In genomic region chr14:92473261-92473946, GRCh38 we compare ENCODE assay signal across 10 cellular contexts. TPM values are rescaled to one million over a fixed set of nuclear protein-coding genes. Genes with fewer than 3 reads are reported as not detected.
DNase-seq lines count a peak whose midpoint lies in the region; ATAC-seq and TF ChIP-seq lines count a peak whose summit lies in the region.
"Had no signal": no experiment of that assay in that cellular context is flagged by ENCODE, and none has a peak within 500 bp of the region (broad histone marks: within the 10 kb centered on the region; RNA-seq: fewer than 3 reads in every experiment).

No MANE protein-coding gene starts in this region.

- H3K36me3 ChIP-seq in BLaER1 treated with 17β-estradiol and CSF1 and Interleukin-3, amounts not matched to agents 10 nM and 100 nM: no peaks in the 10 kb centered on the region
- no peaks in the 10 kb centered on the region for H3K36me3 ChIP-seq in gastroesophageal sphincter

- H3K27me3 Mint-ChIP-seq in activated T-cell treated with anti-CD3 and anti-CD28 coated beads, Interleukin-2, amount 50 U/mL, for 24 hours: no peaks in the 10 kb centered on the region

- TF ChIP-seq POLR2A in gastroesophageal sphincter (IDR thresholded peaks at IDR 0.05): no peak

- no peak overlapping the region for H3K4me3 ChIP-seq in BLaER1 treated with 17β-estradiol and CSF1 and Interleukin-3, amounts not matched to agents 10 nM and 100 nM
- no peak overlapping the region for H3K4me3 ChIP-seq in gastroesophageal sphincter

- H3K27ac ChIP-seq in BLaER1 treated with 17β-estradiol and CSF1 and Interleukin-3, amounts not matched to agents 10 nM and 100 nM: peak overlapping the region in 6 of 11 experiments; percentile 1 to 38 (median 32); a peak in 9 of 22 replicates
- peak overlapping the region in 3 of 4 donors; percentile 29 to 69 (median 62) for H3K27ac ChIP-seq in gastroesophageal sphincter

- no peaks in the 10 kb centered on the region for H3K36me3 Mint-ChIP-seq in activated T-cell treated with anti-CD3 and anti-CD28 coated beads, Interleukin-2, amount 50 U/mL, for 24 hours (ENCODE audit: low read depth)
- H3K36me3 Mint-ChIP-seq: activated naive CD4-positive, alpha-beta T cell treated with anti-CD3 and anti-CD28 coated beads, Interleukin-2, amount 50 U/mL, for 72 hours; CD8-positive, alpha-beta T cell had no signal

- H3K9ac ChIP-seq in BLaER1 treated with 17β-estradiol and CSF1 and Interleukin-3, amounts not matched to agents 10 nM and 100 nM: no peak overlapping the region

- H3K27ac Mint-ChIP-seq in activated T-cell treated with anti-CD3 and anti-CD28 coated beads, Interleukin-2, amount 50 U/mL, for 24 hours: no peak overlapping the region
- H3K27ac Mint-ChIP-seq: activated naive CD4-positive, alpha-beta T cell treated with anti-CD3 and anti-CD28 coated beads, Interleukin-2, amount 50 U/mL, for 72 hours; CD8-positive, alpha-beta T cell had no signal

- no peaks in the 10 kb centered on the region for H3K27me3 ChIP-seq in BLaER1 treated with 17β-estradiol and CSF1 and Interleukin-3, amounts not matched to agents 10 nM and 100 nM
- no peaks in the 10 kb centered on the region for H3K27me3 ChIP-seq in gastroesophageal sphincter

- TF ChIP-seq CTCF in gastroesophageal sphincter (IDR thresholded peaks at IDR 0.05): no peak

- H4K20me1 ChIP-seq in BLaER1 treated with 17β-estradiol and CSF1 and Interleukin-3, amounts not matched to agents 10 nM and 100 nM: no peaks in the 10 kb centered on the region

- H3K4me2 ChIP-seq in BLaER1 treated with 17β-estradiol and CSF1 and Interleukin-3, amounts not matched to agents 10 nM and 100 nM: peak overlapping the region; percentile 22 to 76 (median 52); a peak in 21 of 22 replicates

- H3K4me1 Mint-ChIP-seq in activated T-cell treated with anti-CD3 and anti-CD28 coated beads, Interleukin-2, amount 50 U/mL, for 24 hours (ENCODE audit: low read depth): peaks cover 13% of the 10 kb centered on the region

- peak; percentile 58 for DNase-seq in T1000 (lab: John Stamatoyannopoulos, UW)
- peak; percentile 37 for DNase-seq in renal cortical epithelial cell (ENCODE audit: low read depth)
- no peak for DNase-seq in DMS53 (lab: John Stamatoyannopoulos, UW)
- DNase-seq in NCI-H748 (lab: John Stamatoyannopoulos, UW; ENCODE audit: unreplicated experiment): no peak
- DNase-seq in hippocampal formation (lab: John Stamatoyannopoulos, UW): no peak
- no peak for DNase-seq in activated T-cell treated with anti-CD3 and anti-CD28 coated beads, Interleukin-2, amount 50 U/mL, for 24 hours

- TF ChIP-seq EP300 in gastroesophageal sphincter (IDR thresholded peaks at IDR 0.05): no peak

- no peaks in the 10 kb centered on the region for H3K9me3 Mint-ChIP-seq in activated T-cell treated with anti-CD3 and anti-CD28 coated beads, Interleukin-2, amount 50 U/mL, for 24 hours

- no peak overlapping the region for H3K4me3 Mint-ChIP-seq in activated T-cell treated with anti-CD3 and anti-CD28 coated beads, Interleukin-2, amount 50 U/mL, for 24 hours
- H3K4me3 Mint-ChIP-seq: CD8-positive, alpha-beta T cell had no signal

- H3K4me1 ChIP-seq in BLaER1 treated with 17β-estradiol and CSF1 and Interleukin-3, amounts not matched to agents 10 nM and 100 nM: peaks cover 7 to 28% (median 19%) of the 10 kb centered on the region in 10 experiments
- peaks cover 0 to 6% (median 6%) of the 10 kb centered on the region in 3 donors for H3K4me1 ChIP-seq in gastroesophageal sphincter

- WGBS in gastroesophageal sphincter (ENCODE audit: low coverage in 1 of 2), 2 donors: 61 to 72% methylated on average over 5 to 6 of the region's 8 CpGs

- peaks cover 0 to 11% (median 9%) of the 10 kb centered on the region in 11 experiments; a peak in 11 of 22 replicates for H3K9me3 ChIP-seq in BLaER1 treated with 17β-estradiol and CSF1 and Interleukin-3, amounts not matched to agents 10 nM and 100 nM (replicated peaks in 1 of 11)
- peaks cover 0 to 9% (median 0%) of the 10 kb centered on the region in 3 donors for H3K9me3 ChIP-seq in gastroesophageal sphincter

- ATAC-seq in gastroesophageal sphincter: peak; percentile 85
- ATAC-seq: CD8-positive, alpha-beta T cell had no signal

RNA-seq across cellular contexts. Expression of gene RIN3, which starts 40.2 kb away (rescaled TPM):
- total RNA-seq in gastroesophageal sphincter (10 to 100 TPM; 13.5 to 22.2 (median 16.2) TPM), renal cortical epithelial cell (2.1 and 8.5 TPM in 2 replicates)

Comparison
In these comparisons a context has a peak if more than half of its experiments do, and no peak if none do; other contexts are left out.
1. DNase-seq: peak in T1000 (single experiment) and renal cortical epithelial cell (single experiment); none in DMS53 (single experiment), NCI-H748 (single experiment), hippocampal formation (0 of 2) and activated T-cell treated with anti-CD3 and anti-CD28 coated beads, Interleukin-2, amount 50 U/mL, for 24 hours (single experiment).